In the genomic region with DNA sequence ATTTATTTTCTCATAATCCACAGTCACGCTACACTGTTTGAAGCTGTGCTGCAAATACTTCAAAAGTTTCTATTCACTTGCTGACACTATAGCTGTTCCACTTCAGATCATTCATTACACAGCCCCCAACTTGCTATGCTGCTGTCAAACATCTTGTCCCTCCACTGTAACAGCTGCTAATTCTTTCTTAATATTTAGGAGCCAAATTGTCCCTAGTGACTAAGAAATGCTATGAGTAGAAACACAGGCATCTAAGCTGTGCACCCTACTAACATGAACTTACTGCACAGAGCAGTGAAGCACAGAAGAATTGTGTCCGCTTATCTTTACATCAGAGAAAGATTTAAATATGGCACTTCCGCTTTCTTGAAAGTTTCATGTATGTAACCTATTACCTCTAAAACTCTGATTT, we compare ENCODE assay signal across 12 cellular contexts.
A peak's percentile ranks its signal among the peaks of the same experiment; 100 is the strongest.
DNase-seq lines count a peak whose midpoint lies in the region; ATAC-seq and TF ChIP-seq lines count a peak whose summit lies in the region.
"Had no signal": no experiment of that assay in that cellular context is flagged by ENCODE, and none has a peak within 500 bp of the region (broad histone marks: within the 10 kb centered on the region; RNA-seq: fewer than 3 reads in every experiment).

No MANE protein-coding gene starts in this region.

- ATAC-seq in GM21360 (IDR thresholded peaks at IDR 0.05; ENCODE audit: unreplicated experiment) (peak; percentile 76), HG03066 (IDR thresholded peaks at IDR 0.05; ENCODE audit: low read depth, unreplicated experiment) (peak; percentile 50)

- WGBS in GM23248 (ENCODE audit: low coverage in 1 of 2, low lambda C conversion rate in 2 of 2, missing lambda C conversion rate in 2 of 2), 2 experiments: 38 to 42% methylated on average over 3 of the region's 3 CpGs
- WGBS in spleen, 5 donors: 39 to 67% (median 54%) methylated on average over 3 of the region's 3 CpGs

- TF ChIP-seq CTCF in GM06990 (IDR thresholded peaks at IDR 0.05; ENCODE audit: insufficient read depth, low read length, poor library complexity, severe bottlenecking): no peak
- TF ChIP-seq CTCF in chondrocyte (IDR thresholded peaks at IDR 0.05): no peak
- no peak for TF ChIP-seq CTCF in spleen (IDR thresholded peaks at IDR 0.05 in 8 of 11, conservative IDR thresholded peaks at IDR 0.05 in 3 of 11)

- H3K36me3 Mint-ChIP-seq in chondrocyte (ENCODE audit: low read depth): no peaks in the 10 kb centered on the region

- H3K27me3 ChIP-seq in GM06990 (replicated peaks; ENCODE audit: control insufficient read depth, insufficient read depth, low read length): no peaks in the 10 kb centered on the region
- H3K27me3 ChIP-seq in GM23248 (replicated peaks; ENCODE audit: insufficient read depth): no peaks in the 10 kb centered on the region
- H3K27me3 ChIP-seq in spleen (replicated peaks in 1 of 7): no peaks in the 10 kb centered on the region
- H3K27me3 ChIP-seq: upper lobe of left lung had no signal

- no peak overlapping the region for H3K4me2 ChIP-seq in GM23248 (ENCODE audit: unreplicated experiment)

- H3K4me3 ChIP-seq in GM06990 (replicated peaks; ENCODE audit: low read depth, low read length) (no peak overlapping the region), GM23248 (no peak overlapping the region), spleen (no peak overlapping the region)
- H3K4me3 ChIP-seq: upper lobe of left lung had no signal

- H3K27ac Mint-ChIP-seq in chondrocyte (ENCODE audit: unreplicated experiment): peak overlapping the region; percentile 64
- H3K27ac Mint-ChIP-seq: activated CD4-positive, alpha-beta T cell treated with anti-CD3 and anti-CD28 coated beads, Interleukin-2, amount 10 ng/mL, durations not matched to agents 24 days and 14 days had no signal

- H4K20me1 ChIP-seq in GM23248 (ENCODE audit: insufficient read depth): no peaks in the 10 kb centered on the region

- no peaks in the 10 kb centered on the region for H3F3A ChIP-seq in GM23248 (ENCODE audit: insufficient read depth)

- H3K36me3 ChIP-seq in GM06990 (ENCODE audit: control insufficient read depth, insufficient read depth, low read length) (no peaks in the 10 kb centered on the region), GM23248 (ENCODE audit: low read depth) (no peaks in the 10 kb centered on the region), spleen (no peaks in the 10 kb centered on the region)
- H3K36me3 ChIP-seq: upper lobe of left lung had no signal

- TF ChIP-seq POLR2A in spleen (IDR thresholded peaks at IDR 0.05): no peak

- DNase-seq in GM06990 (ENCODE audit: extremely low read depth, insufficient read length) (peak; percentile 49), chondrocyte (ENCODE audit: low spot score) (no peak), GM23248 (no peak), spleen (no peak), AG20443 (ENCODE audit: low spot score) (no peak)
- DNase-seq in activated naive CD4-positive, alpha-beta T cell (lab: John Stamatoyannopoulos, UW): no peak
- DNase-seq: activated CD4-positive, alpha-beta T cell treated with anti-CD3 and anti-CD28 coated beads, Interleukin-2, amount 10 ng/mL, durations not matched to agents 24 days and 14 days; aorta; upper lobe of left lung had no signal

- H3K4me3 Mint-ChIP-seq in chondrocyte (ENCODE audit: unreplicated experiment): no peak overlapping the region
- H3K4me3 Mint-ChIP-seq: activated CD4-positive, alpha-beta T cell treated with anti-CD3 and anti-CD28 coated beads, Interleukin-2, amount 10 ng/mL, durations not matched to agents 24 days and 14 days had no signal

- H3K27me3 Mint-ChIP-seq in chondrocyte (ENCODE audit: low read depth): no peaks in the 10 kb centered on the region
- H3K27me3 Mint-ChIP-seq: activated CD4-positive, alpha-beta T cell treated with anti-CD3 and anti-CD28 coated beads, Interleukin-2, amount 10 ng/mL, durations not matched to agents 24 days and 14 days had no signal

- peaks cover 3% of the 10 kb centered on the region for H3K9me3 Mint-ChIP-seq in chondrocyte (ENCODE audit: low read depth)
- H3K9me3 Mint-ChIP-seq: activated CD4-positive, alpha-beta T cell treated with anti-CD3 and anti-CD28 coated beads, Interleukin-2, amount 10 ng/mL, durations not matched to agents 24 days and 14 days had no signal

- H2AFZ ChIP-seq in GM23248: no peak overlapping the region

- in situ Hi-C loops in GM23248 (cut with MboI): no loop called here

- H3K79me2 ChIP-seq in GM23248 (ENCODE audit: insufficient read depth): no peaks in the 10 kb centered on the region

- intact Hi-C loops in spleen (cut with DNase I; ENCODE audit: low total_unique reads): no loop called here

- H3K4me1 ChIP-seq in GM23248 (ENCODE audit: insufficient read depth) (no peaks in the 10 kb centered on the region), spleen (peaks cover 0 to 14% (median 5%) of the 10 kb centered on the region in 6 donors)
- H3K4me1 ChIP-seq: upper lobe of left lung had no signal

- H3K9me3 ChIP-seq in GM23248 (ENCODE audit: low read depth) (no peaks in the 10 kb centered on the region), spleen (no peaks in the 10 kb centered on the region)
- H3K9me3 ChIP-seq: upper lobe of left lung had no signal

- H3K4me1 Mint-ChIP-seq in chondrocyte (ENCODE audit: low read depth): peaks cover 40% of the 10 kb centered on the region
- H3K4me1 Mint-ChIP-seq: activated CD4-positive, alpha-beta T cell treated with anti-CD3 and anti-CD28 coated beads, Interleukin-2, amount 10 ng/mL, durations not matched to agents 24 days and 14 days had no signal

- H3K27ac ChIP-seq in GM23248 (no peak overlapping the region), spleen (no peak overlapping the region)
- H3K27ac ChIP-seq: RWPE1, upper lobe of left lung had no signal

- H3K9me2 ChIP-seq in GM23248 (ENCODE audit: insufficient read depth): no peaks in the 10 kb centered on the region

- no peak overlapping the region for H3K9ac ChIP-seq in GM23248
